Comparison of ENCODE assay signal across 8 cellular contexts in the genomic region with DNA sequence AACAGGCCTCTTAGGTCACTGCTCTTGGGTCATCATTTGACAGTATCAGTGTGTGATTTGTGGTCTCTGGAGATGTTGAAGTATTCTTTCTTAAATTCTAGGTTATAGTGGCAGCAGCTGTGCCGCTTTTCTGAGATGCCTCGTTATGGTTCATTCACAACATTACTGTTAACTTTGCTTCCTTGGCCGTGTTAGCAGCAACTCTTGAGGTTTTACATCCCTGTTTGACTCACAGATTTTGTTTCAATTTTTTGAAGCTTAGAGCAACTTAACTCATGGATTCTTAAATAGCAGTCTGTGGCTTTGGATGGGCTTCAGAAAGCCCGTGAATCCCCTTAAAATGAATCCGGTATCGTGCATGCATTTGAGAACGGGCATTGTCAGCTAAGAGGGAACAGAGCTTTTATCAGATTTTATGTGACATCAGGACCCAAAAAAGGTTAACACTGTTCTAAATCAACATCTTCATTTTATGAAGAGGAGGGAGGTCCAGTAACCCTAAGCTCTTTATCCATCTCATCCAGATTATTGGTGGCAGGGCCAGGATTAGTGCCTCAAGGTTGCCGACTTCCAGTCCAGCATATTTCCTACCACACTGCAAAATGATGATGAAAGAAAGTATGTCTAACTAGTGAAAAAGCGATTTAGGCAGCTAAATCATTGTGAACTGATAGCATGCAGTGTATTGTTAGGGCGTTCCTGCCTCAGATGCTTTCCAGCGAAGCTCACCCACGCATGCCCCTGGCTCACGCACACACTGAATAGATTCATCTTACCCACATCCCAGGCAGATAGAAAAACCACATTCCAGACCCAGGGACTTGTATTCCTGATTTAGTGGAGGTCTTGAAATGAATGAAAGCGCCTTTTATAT. TPM values are rescaled to one million over a fixed set of nuclear protein-coding genes. Genes with fewer than 3 reads are reported as not detected.
DNase-seq lines count a peak whose midpoint lies in the region; ATAC-seq and TF ChIP-seq lines count a peak whose summit lies in the region.

No MANE protein-coding gene starts in this region.

- no peaks in the 10 kb centered on the region for H3K27me3 Mint-ChIP-seq in activated CD4-positive, alpha-beta T cell treated with anti-CD3 and anti-CD28 coated beads for 36 hours
- H3K27me3 Mint-ChIP-seq in activated CD8-positive, alpha-beta T cell treated with anti-CD3 and anti-CD28 coated beads for 36 hours: no peaks in the 10 kb centered on the region

- no peaks in the 10 kb centered on the region for H3K9me3 Mint-ChIP-seq in activated CD4-positive, alpha-beta T cell treated with anti-CD3 and anti-CD28 coated beads for 36 hours (ENCODE audit: low read depth)
- no peaks in the 10 kb centered on the region for H3K9me3 Mint-ChIP-seq in activated CD8-positive, alpha-beta T cell treated with anti-CD3 and anti-CD28 coated beads for 36 hours

- intact Hi-C loops in activated CD4-positive, alpha-beta T cell treated with anti-CD3 and anti-CD28 coated beads for 36 hours (cut with DNase I, micrococcal nuclease): loop anchor here (2.0 to 5.0 kb wide), 3 partner anchors 135 to 971 kb away; no protein-coding TSS in a partner anchor
- intact Hi-C loops in activated CD8-positive, alpha-beta T cell treated with anti-CD3 and anti-CD28 coated beads for 36 hours (cut with micrococcal nuclease): loop anchor here (5.0 kb wide), 3 partner anchors 135 to 890 kb away; no protein-coding TSS in a partner anchor

- no peak for TF ChIP-seq CTCF in activated CD8-positive, alpha-beta T cell treated with anti-CD3 and anti-CD28 coated beads for 36 hours (IDR thresholded peaks at IDR 0.05)

- H3K36me3 ChIP-seq in iPS-18a (ENCODE audit: control insufficient read depth, low read depth, low read length) (peaks cover 38% of the 10 kb centered on the region), subcutaneous abdominal adipose tissue (ENCODE audit: control insufficient read depth in 5 of 5, insufficient read depth in 5 of 5, low read length in 5 of 5) (peaks cover 0 to 31% (median 15%) of the 10 kb centered on the region in 5 donors), HAP-1 (replicated peaks) (no peaks in the 10 kb centered on the region)

- CTCF ChIA-PET in activated CD4-positive, alpha-beta T cell treated with anti-CD3 and anti-CD28 coated beads for 36 hours (lab: Charles Lee): interaction anchor here (0.6 to 2.7 kb wide), 7 partner anchors 20 to 859 kb away, joined by 3 to 8 read pairs (median 3); no protein-coding TSS in a partner anchor
- CTCF ChIA-PET in activated CD8-positive, alpha-beta T cell treated with anti-CD3 and anti-CD28 coated beads for 36 hours (lab: Charles Lee): interaction anchor here (0.9 to 2.3 kb wide), 7 partner anchors 14 to 285 kb away, joined by 3 to 13 read pairs (median 4); no protein-coding TSS in a partner anchor

- H3K9me3 ChIP-seq in iPS-18a (ENCODE audit: control insufficient read depth, low read depth, low read length) (no peaks in the 10 kb centered on the region), subcutaneous abdominal adipose tissue (ENCODE audit: control insufficient read depth in 5 of 5, low read length in 5 of 5) (no peaks in the 10 kb centered on the region), HAP-1 (no peaks in the 10 kb centered on the region)

- H3K27ac ChIP-seq in iPS-18a (ENCODE audit: low read length) (no peak overlapping the region), subcutaneous abdominal adipose tissue (ENCODE audit: low read depth, low read length) (peak overlapping the region; percentile 11)

- peak overlapping the region; percentile 56 for H3K27ac Mint-ChIP-seq in activated CD4-positive, alpha-beta T cell treated with anti-CD3 and anti-CD28 coated beads for 36 hours
- H3K27ac Mint-ChIP-seq in activated CD8-positive, alpha-beta T cell treated with anti-CD3 and anti-CD28 coated beads for 36 hours: peak overlapping the region; percentile 24

- peak; percentile 50 for DNase-seq in activated CD4-positive, alpha-beta T cell treated with anti-CD3 and anti-CD28 coated beads for 36 hours
- DNase-seq in activated CD4-positive, alpha-beta T cell treated with anti-CD3 and anti-CD28 coated beads, Interleukin-2, amount 50 U/mL, for 1 hour: no peak
- peak; percentile 33 for DNase-seq in activated CD8-positive, alpha-beta T cell treated with anti-CD3 and anti-CD28 coated beads for 36 hours
- DNase-seq in HAP-1 (ENCODE audit: low spot score in 2 of 2) (no peak), HPDE6-E6E7 (ENCODE audit: extremely low spot score) (no peak)

- ATAC-seq in activated CD4-positive, alpha-beta T cell treated with anti-CD3 and anti-CD28 coated beads for 36 hours: peak; percentile 11
- no peak for ATAC-seq in activated CD8-positive, alpha-beta T cell treated with anti-CD3 and anti-CD28 coated beads for 36 hours
- no peak for ATAC-seq in GM21390 (IDR thresholded peaks at IDR 0.05; ENCODE audit: unreplicated experiment)

- H3K9ac ChIP-seq in iPS-18a (ENCODE audit: low read length) (no peak overlapping the region), subcutaneous abdominal adipose tissue (ENCODE audit: low read length in 5 of 5) (peak overlapping the region in 2 of 5 donors; percentile 51)

- POLR2A ChIA-PET in activated CD4-positive, alpha-beta T cell treated with anti-CD3 and anti-CD28 coated beads for 36 hours (lab: Charles Lee): interaction anchor here (0.5 kb wide), 1 partner anchor 284 kb away, joined by 4 read pairs; no protein-coding TSS in a partner anchor
- POLR2A ChIA-PET in activated CD8-positive, alpha-beta T cell treated with anti-CD3 and anti-CD28 coated beads for 36 hours (lab: Charles Lee): interaction anchor here (0.6 to 1.9 kb wide), 2 partner anchors 12 to 854 kb away, joined by 3 to 5 read pairs; no protein-coding TSS in a partner anchor

- peaks cover 80% of the 10 kb centered on the region for H3K4me1 Mint-ChIP-seq in activated CD4-positive, alpha-beta T cell treated with anti-CD3 and anti-CD28 coated beads for 36 hours
- H3K4me1 Mint-ChIP-seq in activated CD8-positive, alpha-beta T cell treated with anti-CD3 and anti-CD28 coated beads for 36 hours (ENCODE audit: low read depth): peaks cover 67% of the 10 kb centered on the region

- H3K4me1 ChIP-seq in iPS-18a (ENCODE audit: control insufficient read depth, low read depth, low read length) (peaks cover 21% of the 10 kb centered on the region), subcutaneous abdominal adipose tissue (ENCODE audit: control insufficient read depth in 5 of 5, insufficient read depth in 5 of 5, low read length in 5 of 5) (peaks cover 2 to 75% (median 43%) of the 10 kb centered on the region in 5 donors), HAP-1 (peaks cover 8% of the 10 kb centered on the region)

- peaks cover 10% of the 10 kb centered on the region for H3K36me3 Mint-ChIP-seq in activated CD4-positive, alpha-beta T cell treated with anti-CD3 and anti-CD28 coated beads for 36 hours (ENCODE audit: low read depth)
- peaks cover 6% of the 10 kb centered on the region for H3K36me3 Mint-ChIP-seq in activated CD8-positive, alpha-beta T cell treated with anti-CD3 and anti-CD28 coated beads for 36 hours (ENCODE audit: low read depth)

- H3K27me3 ChIP-seq in iPS-18a (ENCODE audit: control insufficient read depth, insufficient read depth, low read length) (no peaks in the 10 kb centered on the region), subcutaneous abdominal adipose tissue (ENCODE audit: control insufficient read depth in 5 of 5, insufficient read depth in 4 of 5, low read length in 5 of 5) (no peaks in the 10 kb centered on the region), HAP-1 (ENCODE audit: low read depth) (no peaks in the 10 kb centered on the region)

- peak overlapping the region; percentile 92 for H3K4me3 Mint-ChIP-seq in activated CD4-positive, alpha-beta T cell treated with anti-CD3 and anti-CD28 coated beads for 36 hours
- peak overlapping the region; percentile 45 for H3K4me3 Mint-ChIP-seq in activated CD8-positive, alpha-beta T cell treated with anti-CD3 and anti-CD28 coated beads for 36 hours

- peak overlapping the region; percentile 88 for H3K4me3 ChIP-seq in iPS-18a (ENCODE audit: low read length)
- peak overlapping the region in 4 of 5 donors; percentile 36 to 86 (median 82) for H3K4me3 ChIP-seq in subcutaneous abdominal adipose tissue (ENCODE audit: low read depth in 1 of 5, low read length in 5 of 5)
- H3K4me3 ChIP-seq in HAP-1: no peak overlapping the region

- in situ Hi-C loops in HAP-1 (cut with MboI; ENCODE audit: low sequenced_read_pairs): no loop called here

RNA-seq across cellular contexts. Expression of gene TRIB2, which starts 5.1 kb away (rescaled TPM):
- 1 to 10 TPM; 2.7 to 3.7 TPM for total RNA-seq in activated CD4-positive, alpha-beta T cell treated with anti-CD3 and anti-CD28 coated beads for 36 hours
- total RNA-seq in activated CD8-positive, alpha-beta T cell treated with anti-CD3 and anti-CD28 coated beads for 36 hours: 10 to 100 TPM in 1 of 2 experiments, 1 to 10 TPM in 1; 9.2 to 11.0 TPM

Comparison
In these comparisons a context has a peak if more than half of its experiments do, and no peak if none do; other contexts are left out.
1. DNase-seq: peak in activated CD4-positive, alpha-beta T cell treated with anti-CD3 and anti-CD28 coated beads for 36 hours (single experiment) and activated CD8-positive, alpha-beta T cell treated with anti-CD3 and anti-CD28 coated beads for 36 hours (single experiment); none in activated CD4-positive, alpha-beta T cell treated with anti-CD3 and anti-CD28 coated beads, Interleukin-2, amount 50 U/mL, for 1 hour (single experiment), HAP-1 (0 of 2) and HPDE6-E6E7 (single experiment).